Comparison of ENCODE assay signal across 8 cellular contexts in genomic region chr4:83536649-83537352, GRCh38. TPM values are rescaled to one million over a fixed set of nuclear protein-coding genes. Genes with fewer than 3 reads are reported as not detected.
DNase-seq lines count a peak whose midpoint lies in the region; ATAC-seq and TF ChIP-seq lines count a peak whose summit lies in the region.

No MANE protein-coding gene starts in this region.

- no peak overlapping the region for H4K8ac ChIP-seq in trophoblast cell (ENCODE audit: low read depth, low read length)

- no peak overlapping the region for H3K23ac ChIP-seq in trophoblast cell (ENCODE audit: low read length)

- TF ChIP-seq CTCF in GM06990 (IDR thresholded peaks at IDR 0.05; ENCODE audit: insufficient read depth, low read length, poor library complexity, severe bottlenecking): no peak
- no peak for TF ChIP-seq CTCF in fibroblast of mammary gland (conservative IDR thresholded peaks at IDR 0.05; ENCODE audit: control insufficient read depth, insufficient read depth, low read depth, low read length)

- H3K4ac ChIP-seq in trophoblast cell (ENCODE audit: low read depth, low read length): no peak overlapping the region

- H3K9ac ChIP-seq in trophoblast cell (ENCODE audit: low read length): no peak overlapping the region

- ATAC-seq in HG03095 (IDR thresholded peaks at IDR 0.05; ENCODE audit: unreplicated experiment): no peak
- no peak for ATAC-seq in GM18873 (IDR thresholded peaks at IDR 0.05; ENCODE audit: low FRiP score, unreplicated experiment)
- ATAC-seq in HG02981 (IDR thresholded peaks at IDR 0.05; ENCODE audit: unreplicated experiment): no peak

- H2BK12ac ChIP-seq in trophoblast cell (ENCODE audit: low read length): no peak overlapping the region

- H2AK5ac ChIP-seq in trophoblast cell (ENCODE audit: low read length): no peak overlapping the region

- H2BK120ac ChIP-seq in trophoblast cell (ENCODE audit: insufficient read depth, low read length, poor library complexity): no peak overlapping the region

- WGBS in trophoblast cell (ENCODE audit: extremely low coverage, insufficient coverage, insufficient read length): no CpG with 5 or more reads among the region's 27 CpGs

- H3K27ac ChIP-seq in SJCRH30: no peak overlapping the region
- H3K27ac ChIP-seq in trophoblast cell (ENCODE audit: low read depth, low read length): no peak overlapping the region

- peak overlapping the region; percentile 3 for H2AFZ ChIP-seq in trophoblast cell (ENCODE audit: insufficient read depth, low read length, poor library complexity)

- H3K36me3 ChIP-seq in GM06990 (ENCODE audit: control insufficient read depth, insufficient read depth, low read length): no peaks in the 10 kb centered on the region
- no peaks in the 10 kb centered on the region for H3K36me3 ChIP-seq in SJCRH30
- H3K36me3 ChIP-seq in trophoblast cell (ENCODE audit: control insufficient read depth in 1 of 2, insufficient read depth in 2 of 2, low read length in 2 of 2): no peaks in the 10 kb centered on the region

- H3K4me2 ChIP-seq in trophoblast cell (ENCODE audit: low read length): peak overlapping the region; percentile 91

- H3K4me3 ChIP-seq in GM06990 (replicated peaks; ENCODE audit: low read depth, low read length) (peak overlapping the region; percentile 68), SJCRH30 (peak overlapping the region; percentile 63), fibroblast of mammary gland (ENCODE audit: control insufficient read depth, low read depth, low read length) (peak overlapping the region; percentile 68), trophoblast cell (ENCODE audit: low read depth, low read length) (peak overlapping the region; percentile 68)

- no peak overlapping the region for H2BK5ac ChIP-seq in trophoblast cell (ENCODE audit: low read depth, low read length, poor library complexity)

- DNase-seq in GM06990 (ENCODE audit: extremely low read depth, insufficient read length): no peak
- no peak for DNase-seq in SJCRH30
- DNase-seq in fibroblast of mammary gland (ENCODE audit: low read depth): no peak
- DNase-seq in trophoblast cell: peak in 1 of 2 donors; percentile 2
- no peak for DNase-seq in GM19240 (ENCODE audit: insufficient read length, low spot score)

- H4K12ac ChIP-seq in trophoblast cell (ENCODE audit: low read depth, low read length): no peak overlapping the region

- H3K79me2 ChIP-seq in trophoblast cell (ENCODE audit: control insufficient read depth, insufficient read depth, low read length, poor library complexity): no peaks in the 10 kb centered on the region

- no peaks in the 10 kb centered on the region for H3K27me3 ChIP-seq in GM06990 (replicated peaks; ENCODE audit: control insufficient read depth, insufficient read depth, low read length)
- H3K27me3 ChIP-seq in SJCRH30: no peaks in the 10 kb centered on the region
- peaks cover 28% of the 10 kb centered on the region for H3K27me3 ChIP-seq in trophoblast cell (ENCODE audit: insufficient read depth, low read length)

- peaks cover 2% of the 10 kb centered on the region for H3K79me1 ChIP-seq in trophoblast cell (ENCODE audit: low read length)

- no peak overlapping the region for H3K18ac ChIP-seq in trophoblast cell (ENCODE audit: low read length)

- no peak overlapping the region for H3K14ac ChIP-seq in trophoblast cell (ENCODE audit: low read length)

- H3K4me1 ChIP-seq in SJCRH30: no peaks in the 10 kb centered on the region
- peaks cover 5 to 9% of the 10 kb centered on the region in 2 experiments for H3K4me1 ChIP-seq in trophoblast cell (ENCODE audit: control insufficient read depth in 1 of 2, insufficient read depth in 2 of 2, low read length in 2 of 2)

- H3K9me3 ChIP-seq in SJCRH30 (replicated peaks): no peaks in the 10 kb centered on the region
- H3K9me3 ChIP-seq in trophoblast cell (ENCODE audit: insufficient read depth, low read depth, low read length): no peaks in the 10 kb centered on the region

- H4K91ac ChIP-seq in trophoblast cell (ENCODE audit: low read depth, low read length): no peak overlapping the region

RNA-seq across cellular contexts. Expression of gene GPAT3, which starts 0.9 kb away (rescaled TPM):
- 2.4 and 2.6 TPM in 2 replicates for total RNA-seq in SJCRH30 (2014; rRNA removed; shearing (Covaris generic))
- polyA plus RNA-seq in trophoblast cell (2013): 3.9 and 4.2 TPM in 2 replicates

RNA-seq across cellular contexts. Expression of gene ABRAXAS1, which starts 51.9 kb away (rescaled TPM):
- total RNA-seq in SJCRH30 (2014; rRNA removed; shearing (Covaris generic)): 32.6 and 35.2 TPM in 2 replicates
- 10.2 and 10.3 TPM in 2 replicates for polyA plus RNA-seq in trophoblast cell (2013)
